In the genomic region with DNA sequence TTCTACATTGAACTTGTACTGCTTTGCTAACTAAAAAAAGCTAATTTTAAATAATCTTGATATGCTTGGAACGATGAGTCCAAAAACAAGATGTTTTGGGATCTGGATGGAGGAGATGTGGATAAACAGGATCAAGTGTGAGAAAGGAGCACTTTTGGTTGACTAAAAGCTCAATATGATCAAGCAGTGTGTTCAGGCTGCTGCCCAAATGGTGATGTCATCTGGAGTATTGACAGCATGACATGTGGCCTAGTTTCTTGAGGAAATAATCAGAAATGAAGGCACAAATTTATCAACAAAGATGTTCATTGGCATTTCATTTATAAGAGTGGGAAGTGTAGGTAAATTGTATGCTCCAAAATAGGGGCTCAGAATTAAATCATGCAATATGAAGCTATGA, we compare ENCODE assay signal across 17 cellular contexts.
DNase-seq lines count a peak whose midpoint lies in the region; ATAC-seq and TF ChIP-seq lines count a peak whose summit lies in the region.
"Had no signal": no experiment of that assay in that cellular context is flagged by ENCODE, and none has a peak within 500 bp of the region (broad histone marks: within the 10 kb centered on the region; RNA-seq: fewer than 3 reads in every experiment).

No MANE protein-coding gene starts in this region.

- CTCF ChIA-PET in WTC11 (lab: Charles Lee) = no interaction called here

- peak overlapping the region; percentile 6; the same call in 1 of the 2 replicates for H2AFZ ChIP-seq in GM23338

- H3K27me3 Mint-ChIP-seq in GM23338 (ENCODE audit: insufficient read depth, low read depth, poor library complexity) (peaks cover 8% of the 10 kb centered on the region), WTC11 (ENCODE audit: low read depth) (no peaks in the 10 kb centered on the region)
- H3K27me3 Mint-ChIP-seq: CD4-positive, CD25-positive, alpha-beta regulatory T cell had no signal

- POLR2A ChIA-PET in WTC11 (lab: Charles Lee) = no interaction called here

- H3K27ac Mint-ChIP-seq in GM23338 = no peak overlapping the region
- H3K27ac Mint-ChIP-seq in WTC11 = 0 out of 2 replicates have a peak overlapping the region, but pooled peaks have one; percentile 11
- H3K27ac Mint-ChIP-seq: CD4-positive, CD25-positive, alpha-beta regulatory T cell; H9 had no signal

- no peaks in the 10 kb centered on the region for H3K36me3 Mint-ChIP-seq in GM23338 (ENCODE audit: low read depth)
- H3K36me3 Mint-ChIP-seq in WTC11 = no peaks in the 10 kb centered on the region
- H3K36me3 Mint-ChIP-seq: CD4-positive, CD25-positive, alpha-beta regulatory T cell had no signal

- H3K9me2 ChIP-seq in GM23338 (ENCODE audit: insufficient read depth) = no peaks in the 10 kb centered on the region

- no peaks in the 10 kb centered on the region for H3K79me2 ChIP-seq in GM23338 (replicated peaks; ENCODE audit: insufficient read depth)

- H3K4me1 Mint-ChIP-seq in GM23338 = peaks cover 8% of the 10 kb centered on the region; the same call in 2 of the 3 replicates
- H3K4me1 Mint-ChIP-seq in WTC11 = peaks cover 17% of the 10 kb centered on the region
- H3K4me1 Mint-ChIP-seq: CD4-positive, CD25-positive, alpha-beta regulatory T cell had no signal

- no peaks in the 10 kb centered on the region for H3K36me3 ChIP-seq in GM23338 (ENCODE audit: insufficient read depth)

- H3K4me1 ChIP-seq in GM23338 (ENCODE audit: insufficient read depth) = no peaks in the 10 kb centered on the region

- H3K4me2 ChIP-seq in GM23338 = no peak overlapping the region

- H3F3A ChIP-seq in GM23338 (replicated peaks; ENCODE audit: low read depth) = no peaks in the 10 kb centered on the region

- H3K27ac ChIP-seq in GM23338 (ENCODE audit: low read depth) = no peak overlapping the region

- DNase-seq in Ammon's horn (ENCODE audit: low spot score) = peak; percentile 52
- no peak for DNase-seq in GM23338 (ENCODE audit: low spot score)
- no peak for DNase-seq in WTC11 (ENCODE audit: low spot score)
- peak; percentile 48 for DNase-seq in medulla oblongata (ENCODE audit: extremely low spot score)
- no peak for DNase-seq in NK-92 (lab: John Stamatoyannopoulos, UW; ENCODE audit: unreplicated experiment)
- DNase-seq: CD4-positive, CD25-positive, alpha-beta regulatory T cell; COR-L47; GDM1; H9; KG1; NCI-H1105; NCI-H2081 treated with DMSO at 0.1 percent for 48 hours; NCI-H2171 treated with DMSO at 0.1 percent for 48 hours; NCI-H526 treated with DMSO at 0.1 percent for 48 hours; OCI-M1 had no signal

- H3K4me3 ChIP-seq in GM23338 = no peak overlapping the region

- no peaks in the 10 kb centered on the region for H4K20me1 ChIP-seq in GM23338 (replicated peaks; ENCODE audit: insufficient read depth)

- ATAC-seq in GM23338 (no peak), WTC11 (no peak), GM18868 (IDR thresholded peaks at IDR 0.05; ENCODE audit: unreplicated experiment) (no peak), HG02759 (IDR thresholded peaks at IDR 0.05; ENCODE audit: unreplicated experiment) (no peak)

- H3K9me3 Mint-ChIP-seq in GM23338 (peaks cover 4% of the 10 kb centered on the region; the same call in 2 of the 3 replicates), WTC11 (peaks cover 4% of the 10 kb centered on the region)
- H3K9me3 Mint-ChIP-seq: H9 had no signal

- H3K4me3 Mint-ChIP-seq in GM23338 = no peak overlapping the region
- H3K4me3 Mint-ChIP-seq in WTC11 = no peak overlapping the region
- H3K4me3 Mint-ChIP-seq: CD4-positive, CD25-positive, alpha-beta regulatory T cell; H9 had no signal

- no peak for TF ChIP-seq CTCF in GM23338 (conservative IDR thresholded peaks at IDR 0.05; ENCODE audit: low read depth in 2 of 2)
- TF ChIP-seq CTCF in WTC11 (IDR thresholded peaks at IDR 0.05) = no peak

- no peaks in the 10 kb centered on the region for H3K27me3 ChIP-seq in GM23338 (ENCODE audit: insufficient read depth)

TF ChIP-seq in GM23338, 12 proteins besides CTCF, POLR2A, EP300 and RAD21 (continues in another document):
- no peak for TF ChIP-seq ETS1 (IDR thresholded peaks at IDR 0.05)
- no peak for TF ChIP-seq JUNB (IDR thresholded peaks at IDR 0.05; ENCODE audit: unreplicated experiment)
- no peak for TF ChIP-seq EZH2 (IDR thresholded peaks at IDR 0.05; ENCODE audit: low read depth, unreplicated experiment)
- no peak for TF ChIP-seq REST (IDR thresholded peaks at IDR 0.05; ENCODE audit: unreplicated experiment)
- TF ChIP-seq EZH2phosphoT487 (IDR thresholded peaks at IDR 0.05; ENCODE audit: unreplicated experiment) = no peak
- TF ChIP-seq NANOG (IDR thresholded peaks at IDR 0.05; ENCODE audit: borderline replicate concordance) = no peak
- TF ChIP-seq ZNF331 (CRISPR knock-in tag; IDR thresholded peaks at IDR 0.05; ENCODE audit: low read depth) = no peak

TF ChIP-seq in WTC11, 78 proteins besides CTCF, POLR2A, EP300 and RAD21 (continues in another document):
- TF ChIP-seq, protein P1, sequence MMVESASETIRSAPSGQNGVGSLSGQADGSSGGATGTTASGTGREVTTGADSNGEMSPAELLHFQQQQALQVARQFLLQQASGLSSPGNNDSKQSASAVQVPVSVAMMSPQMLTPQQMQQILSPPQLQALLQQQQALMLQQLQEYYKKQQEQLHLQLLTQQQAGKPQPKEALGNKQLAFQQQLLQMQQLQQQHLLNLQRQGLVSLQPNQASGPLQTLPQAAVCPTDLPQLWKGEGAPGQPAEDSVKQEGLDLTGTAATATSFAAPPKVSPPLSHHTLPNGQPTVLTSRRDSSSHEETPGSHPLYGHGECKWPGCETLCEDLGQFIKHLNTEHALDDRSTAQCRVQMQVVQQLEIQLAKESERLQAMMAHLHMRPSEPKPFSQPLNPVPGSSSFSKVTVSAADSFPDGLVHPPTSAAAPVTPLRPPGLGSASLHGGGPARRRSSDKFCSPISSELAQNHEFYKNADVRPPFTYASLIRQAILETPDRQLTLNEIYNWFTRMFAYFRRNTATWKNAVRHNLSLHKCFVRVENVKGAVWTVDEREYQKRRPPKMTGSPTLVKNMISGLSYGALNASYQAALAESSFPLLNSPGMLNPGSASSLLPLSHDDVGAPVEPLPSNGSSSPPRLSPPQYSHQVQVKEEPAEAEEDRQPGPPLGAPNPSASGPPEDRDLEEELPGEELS (CRISPR knock-in tag; IDR thresholded peaks at IDR 0.05) = no peak
- TF ChIP-seq GTF2I (CRISPR knock-in tag; conservative IDR thresholded peaks at IDR 0.05) (no peak), FOXK1 (CRISPR knock-in tag; IDR thresholded peaks at IDR 0.05) (no peak), ATF1 (CRISPR knock-in tag; IDR thresholded peaks at IDR 0.05) (no peak), MYBL2 (CRISPR knock-in tag; IDR thresholded peaks at IDR 0.05) (no peak), ATF2 (CRISPR knock-in tag; IDR thresholded peaks at IDR 0.05; ENCODE audit: borderline replicate concordance, low read depth) (no peak), ESRRA (CRISPR knock-in tag; IDR thresholded peaks at IDR 0.05; ENCODE audit: borderline replicate concordance) (no peak), PRDM15 (CRISPR knock-in tag; IDR thresholded peaks at IDR 0.05) (no peak), ZNF232 (CRISPR knock-in tag; IDR thresholded peaks at IDR 0.05) (no peak)
- TF ChIP-seq, protein P2, sequence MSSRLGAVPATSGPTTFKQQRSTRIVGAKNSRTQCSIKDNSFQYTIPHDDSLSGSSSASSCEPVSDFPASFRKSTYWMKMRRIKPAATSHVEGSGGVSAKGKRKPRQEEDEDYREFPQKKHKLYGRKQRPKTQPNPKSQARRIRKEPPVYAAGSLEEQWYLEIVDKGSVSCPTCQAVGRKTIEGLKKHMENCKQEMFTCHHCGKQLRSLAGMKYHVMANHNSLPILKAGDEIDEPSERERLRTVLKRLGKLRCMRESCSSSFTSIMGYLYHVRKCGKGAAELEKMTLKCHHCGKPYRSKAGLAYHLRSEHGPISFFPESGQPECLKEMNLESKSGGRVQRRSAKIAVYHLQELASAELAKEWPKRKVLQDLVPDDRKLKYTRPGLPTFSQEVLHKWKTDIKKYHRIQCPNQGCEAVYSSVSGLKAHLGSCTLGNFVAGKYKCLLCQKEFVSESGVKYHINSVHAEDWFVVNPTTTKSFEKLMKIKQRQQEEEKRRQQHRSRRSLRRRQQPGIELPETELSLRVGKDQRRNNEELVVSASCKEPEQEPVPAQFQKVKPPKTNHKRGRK (CRISPR knock-in tag; IDR thresholded peaks at IDR 0.05; ENCODE audit: borderline replicate concordance) = no peak

Comparison
In these comparisons a context has a peak if more than half of its experiments do, and no peak if none do; other contexts are left out.
1. DNase-seq: peak in Ammon's horn (single experiment) and medulla oblongata (single experiment); none in GM23338 (single experiment), WTC11 (single experiment) and NK-92 (single experiment).